ENCODE assay signal across 8 cellular contexts in genomic region chr2:98822301-98823164, GRCh38.
DNase-seq lines count a peak whose midpoint lies in the region; ATAC-seq, FAIRE-seq and TF ChIP-seq lines count a peak whose summit lies in the region.

No MANE protein-coding gene starts in this region.

- DNase-seq in T follicular helper cell (ENCODE audit: low read depth) (peak; percentile 36), adrenal gland (peak in 6 of 7 donors; percentile 31 to 68 (median 40)), small intestine (peak; percentile 49), mesenteric fat pad (ENCODE audit: low spot score) (no peak), LoVo (ENCODE audit: low spot score) (no peak), HEK293T (ENCODE audit: extremely low spot score) (no peak)

- H3K27ac ChIP-seq in adrenal gland (peak overlapping the region in 4 of 5 donors; percentile 31 to 85 (median 59)), small intestine (ENCODE audit: low read depth in 1 of 2, low read length in 1 of 2) (peak overlapping the region; percentile 59 to 83)

- H3K4me1 ChIP-seq in adrenal gland (replicated peaks in 1 of 2) (peaks cover 0 to 12% of the 10 kb centered on the region in 2 donors), iPS-15b (ENCODE audit: control insufficient read depth, insufficient read depth, low read length) (no peaks in the 10 kb centered on the region), small intestine (ENCODE audit: control insufficient read depth in 2 of 2, insufficient read depth in 1 of 2, low read depth in 1 of 2, low read length in 1 of 2) (peaks cover 0 to 3% of the 10 kb centered on the region in 2 donors)

- POLR2A ChIA-PET in HEK293T (lab: Yijun Ruan, JAX): no interaction called here

- H3K27me3 ChIP-seq in adrenal gland: peaks cover 16% of the 10 kb centered on the region
- peaks cover 29% of the 10 kb centered on the region for H3K27me3 ChIP-seq in iPS-15b (ENCODE audit: control insufficient read depth, insufficient read depth, low read length)
- H3K27me3 ChIP-seq in small intestine (ENCODE audit: control insufficient read depth in 2 of 2, insufficient read depth in 2 of 2, low read length in 2 of 2): no peaks in the 10 kb centered on the region

- no peaks in the 10 kb centered on the region for H3K36me3 ChIP-seq in adrenal gland (replicated peaks in 1 of 2)
- H3K36me3 ChIP-seq in iPS-15b (ENCODE audit: control insufficient read depth, insufficient read depth, low read length): no peaks in the 10 kb centered on the region
- no peaks in the 10 kb centered on the region for H3K36me3 ChIP-seq in small intestine (ENCODE audit: control insufficient read depth in 2 of 2, insufficient read depth in 2 of 2, low read length in 2 of 2)

- FAIRE-seq in small intestine (lab: Jason Lieb, UNC): no peak

- TF ChIP-seq CTCF in adrenal gland (IDR thresholded peaks at IDR 0.05): peak in 4 of 6 experiments; percentile 6 to 24 (median 22)

- intact Hi-C loops in adrenal gland (cut with DNase I): no loop called here

- WGBS in adrenal gland, 4 donors: 12 to 13% methylated on average over 115 to 117 of the region's 117 CpGs; no CpG with 5 or more reads in 2 of the 4 donors
- 14 to 22% (median 21%) methylated on average over 58 to 117 of the region's 117 CpGs for WGBS in small intestine, 3 donors

- no peak for ATAC-seq in GM21737 (IDR thresholded peaks at IDR 0.05; ENCODE audit: unreplicated experiment)

- TF ChIP-seq POLR2A in adrenal gland (IDR thresholded peaks at IDR 0.05): no peak

- no peaks in the 10 kb centered on the region for H3K9me3 ChIP-seq in adrenal gland (replicated peaks in 1 of 3)
- H3K9me3 ChIP-seq in iPS-15b (ENCODE audit: control insufficient read depth, insufficient read depth, low read length): no peaks in the 10 kb centered on the region
- H3K9me3 ChIP-seq in small intestine (ENCODE audit: control insufficient read depth, low read depth): no peaks in the 10 kb centered on the region

- no peak overlapping the region for H3K9ac ChIP-seq in iPS-15b (ENCODE audit: low read depth, low read length)

- H3K4me3 ChIP-seq in adrenal gland (peak overlapping the region in 1 of 4 donors; percentile 55), iPS-15b (ENCODE audit: low read depth, low read length) (peak overlapping the region; percentile 43), small intestine (ENCODE audit: low read depth in 1 of 2, low read length in 2 of 2) (peak overlapping the region; percentile 34 to 69)

- CTCF ChIA-PET in HEK293T (lab: Yijun Ruan, JAX): no interaction called here

TF ChIP-seq in HEK293T, 16 proteins besides CTCF, POLR2A, EP300 and RAD21:
- TF ChIP-seq ELF4 (IDR thresholded peaks at IDR 0.05) (no peak), TARDBP (IDR thresholded peaks at IDR 0.05) (no peak), BHLHE40 (IDR thresholded peaks at IDR 0.05; ENCODE audit: borderline replicate concordance) (no peak), L3MBTL2 (conservative IDR thresholded peaks at IDR 0.05) (no peak), HDGF (IDR thresholded peaks at IDR 0.05; ENCODE audit: borderline replicate concordance) (no peak), FOXA1 (IDR thresholded peaks at IDR 0.05) (no peak), SUZ12 (IDR thresholded peaks at IDR 0.05) (no peak), CTBP1 (IDR thresholded peaks at IDR 0.05; ENCODE audit: borderline replicate concordance) (no peak), LEF1 (IDR thresholded peaks at IDR 0.05; ENCODE audit: borderline replicate concordance) (no peak), NFRKB (IDR thresholded peaks at IDR 0.05) (no peak), FOXK2 (IDR thresholded peaks at IDR 0.05) (no peak), ZNF384 (IDR thresholded peaks at IDR 0.05) (no peak), FOXM1 (IDR thresholded peaks at IDR 0.05; ENCODE audit: borderline replicate concordance) (no peak), ARNT (IDR thresholded peaks at IDR 0.05) (no peak), SP1 (IDR thresholded peaks at IDR 0.05) (no peak)
- TF ChIP-seq, protein P1, sequence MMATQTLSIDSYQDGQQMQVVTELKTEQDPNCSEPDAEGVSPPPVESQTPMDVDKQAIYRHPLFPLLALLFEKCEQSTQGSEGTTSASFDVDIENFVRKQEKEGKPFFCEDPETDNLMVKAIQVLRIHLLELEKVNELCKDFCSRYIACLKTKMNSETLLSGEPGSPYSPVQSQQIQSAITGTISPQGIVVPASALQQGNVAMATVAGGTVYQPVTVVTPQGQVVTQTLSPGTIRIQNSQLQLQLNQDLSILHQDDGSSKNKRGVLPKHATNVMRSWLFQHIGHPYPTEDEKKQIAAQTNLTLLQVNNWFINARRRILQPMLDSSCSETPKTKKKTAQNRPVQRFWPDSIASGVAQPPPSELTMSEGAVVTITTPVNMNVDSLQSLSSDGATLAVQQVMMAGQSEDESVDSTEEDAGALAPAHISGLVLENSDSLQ (IDR thresholded peaks at IDR 0.05): no peak
TF ChIP-seq in HEK293T: peak in this region for 0.

Comparison
In these comparisons a context has a peak if more than half of its experiments do, and no peak if none do; other contexts are left out.
1. DNase-seq: peak in T follicular helper cell (single experiment), adrenal gland (6 of 7) and small intestine (single experiment); none in mesenteric fat pad (single experiment), LoVo (single experiment) and HEK293T (single experiment).